In the genomic region with DNA sequence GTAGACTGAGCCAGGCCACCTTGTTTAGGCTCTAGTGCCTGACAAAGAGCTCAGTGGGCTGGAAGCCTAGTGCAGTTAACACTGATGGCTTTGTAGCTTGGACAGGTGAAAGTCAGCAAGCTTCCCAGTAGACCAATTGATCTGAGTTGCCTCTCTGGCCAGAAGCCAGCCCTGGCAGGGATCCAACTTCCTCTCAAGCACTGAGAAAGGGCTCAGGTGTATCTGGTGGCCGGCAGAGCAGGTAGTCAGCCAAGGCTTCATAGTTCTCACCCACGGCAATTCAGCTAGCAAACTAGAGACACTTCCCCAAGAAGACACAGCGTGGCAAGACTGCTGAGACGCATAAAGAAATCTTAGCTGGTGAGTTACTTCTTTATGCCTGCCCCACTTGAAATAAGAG, we compare ENCODE assay signal across 12 cellular contexts. TPM values are rescaled to one million over a fixed set of nuclear protein-coding genes. Genes with fewer than 3 reads are reported as not detected.
DNase-seq lines count a peak whose midpoint lies in the region; ATAC-seq lines count a peak whose summit lies in the region.
"Had no signal": no experiment of that assay in that cellular context is flagged by ENCODE, and none has a peak within 500 bp of the region (broad histone marks: within the 10 kb centered on the region; RNA-seq: fewer than 3 reads in every experiment).

No MANE protein-coding gene starts in this region.

- peaks cover 8% of the 10 kb centered on the region for H3K27me3 Mint-ChIP-seq in activated naive CD4-positive, alpha-beta T cell treated with anti-CD3 and anti-CD28 coated beads for 36 hours (ENCODE audit: low read depth)

- DNase-seq in HT-29 (ENCODE audit: low spot score), result peak; percentile 100
- DNase-seq in NCI-H2029 treated with DMSO at 0.1 percent for 48 hours (lab: John Stamatoyannopoulos, UW), result peak; percentile 68
- peak; percentile 48 for DNase-seq in SHP77 treated with DMSO at 0.1 percent for 48 hours (lab: John Stamatoyannopoulos, UW)
- no peak for DNase-seq in activated naive CD4-positive, alpha-beta T cell treated with anti-CD3 and anti-CD28 coated beads, Interleukin-2, amount 50 U/mL, for 16 hours
- DNase-seq in activated naive CD4-positive, alpha-beta T cell treated with anti-CD3 and anti-CD28 coated beads for 36 hours, result no peak
- DNase-seq: dermis blood vessel endothelial cell had no signal

- peak overlapping the region; percentile 34 to 62 for H3K27ac ChIP-seq in mucosa of rectum (ENCODE audit: low read depth in 2 of 2, low read length in 2 of 2)

- no peak overlapping the region for H3K4me3 Mint-ChIP-seq in activated naive CD4-positive, alpha-beta T cell treated with anti-CD3 and anti-CD28 coated beads for 36 hours

- H3K4me1 ChIP-seq in mucosa of rectum (ENCODE audit: control insufficient read depth in 2 of 2, insufficient read depth in 2 of 2, low read length in 2 of 2), result peaks cover 7 to 15% of the 10 kb centered on the region in 2 donors

- H3K9me3 ChIP-seq in mucosa of rectum (ENCODE audit: control insufficient read depth in 2 of 2, low read length in 2 of 2), result no peaks in the 10 kb centered on the region

- ATAC-seq in HG03280 (IDR thresholded peaks at IDR 0.05; ENCODE audit: unreplicated experiment), result no peak
- no peak for ATAC-seq in HG02981 (IDR thresholded peaks at IDR 0.05; ENCODE audit: unreplicated experiment)
- ATAC-seq: activated CD4-positive, CD25-positive, alpha-beta regulatory T cell treated with anti-CD3 and anti-CD28 coated beads, Interleukin-2, amount 50 U/mL, for 24 hours; activated naive CD4-positive, alpha-beta T cell treated with anti-CD3 and anti-CD28 coated beads, Interleukin-2, amount 50 U/mL, for 72 hours had no signal

- H3K4me1 Mint-ChIP-seq in activated naive CD4-positive, alpha-beta T cell treated with anti-CD3 and anti-CD28 coated beads for 36 hours (ENCODE audit: low read depth), result peaks cover 9% of the 10 kb centered on the region

- intact Hi-C loops in activated naive CD4-positive, alpha-beta T cell treated with anti-CD3 and anti-CD28 coated beads for 36 hours (cut with micrococcal nuclease), result no loop called here

- CTCF ChIA-PET in activated naive CD4-positive, alpha-beta T cell treated with anti-CD3 and anti-CD28 coated beads for 36 hours (lab: Charles Lee), result interaction anchor here (1.3 kb wide), 2 partner anchors 99 to 101 kb away, joined by 3 read pairs; no protein-coding TSS in a partner anchor

- H3K36me3 Mint-ChIP-seq in activated naive CD4-positive, alpha-beta T cell treated with anti-CD3 and anti-CD28 coated beads for 36 hours (ENCODE audit: low read depth), result no peaks in the 10 kb centered on the region

- peak overlapping the region in 1 of 2 donors; percentile 56 for H3K4me3 ChIP-seq in mucosa of rectum (ENCODE audit: low read length in 2 of 2)
- H3K4me3 ChIP-seq: smooth muscle cell had no signal

- H3K36me3 ChIP-seq in mucosa of rectum (ENCODE audit: control insufficient read depth in 2 of 2, insufficient read depth in 2 of 2, low read length in 2 of 2), result no peaks in the 10 kb centered on the region

- no peak overlapping the region for H3K27ac Mint-ChIP-seq in activated naive CD4-positive, alpha-beta T cell treated with anti-CD3 and anti-CD28 coated beads for 36 hours
- H3K27ac Mint-ChIP-seq: activated naive CD4-positive, alpha-beta T cell treated with anti-CD3 and anti-CD28 coated beads, Interleukin-2, amount 50 U/mL, for 72 hours had no signal

- H3K27me3 ChIP-seq in mucosa of rectum (ENCODE audit: control insufficient read depth in 2 of 2, insufficient read depth in 2 of 2, low read length in 2 of 2), result no peaks in the 10 kb centered on the region

- H3K9me3 Mint-ChIP-seq in activated naive CD4-positive, alpha-beta T cell treated with anti-CD3 and anti-CD28 coated beads for 36 hours, result no peaks in the 10 kb centered on the region

- peak overlapping the region; percentile 47 to 54 for H3K9ac ChIP-seq in mucosa of rectum (ENCODE audit: low read depth in 1 of 2, low read length in 2 of 2)

RNA-seq across cellular contexts. Expression of gene CA12, which starts 8.3 kb away (rescaled TPM):
- total RNA-seq in HT-29 (2014; rRNA removed; shearing (Covaris generic)), result 60.0 and 64.9 TPM in 2 replicates
- under 1 TPM in 1 of 2 experiments, not detected in 1; 0.12 TPM for total RNA-seq in activated naive CD4-positive, alpha-beta T cell treated with anti-CD3 and anti-CD28 coated beads for 36 hours

Comparison
In these comparisons a context has a peak if more than half of its experiments do, and no peak if none do; other contexts are left out.
1. DNase-seq: peak in HT-29 (single experiment), NCI-H2029 treated with DMSO at 0.1 percent for 48 hours (single experiment) and SHP77 treated with DMSO at 0.1 percent for 48 hours (single experiment); none in activated naive CD4-positive, alpha-beta T cell treated with anti-CD3 and anti-CD28 coated beads, Interleukin-2, amount 50 U/mL, for 16 hours (single experiment) and activated naive CD4-positive, alpha-beta T cell treated with anti-CD3 and anti-CD28 coated beads for 36 hours (single experiment).
2. RNA of gene CA12, which starts 8.3 kb away (total RNA-seq): 60.0 to 64.9 TPM in HT-29; 0.12 TPM in activated naive CD4-positive, alpha-beta T cell treated with anti-CD3 and anti-CD28 coated beads for 36 hours; every median in the first group is over 10 times any median in the second.